12 cellular contexts compared by ENCODE assay signal in the genomic region with DNA sequence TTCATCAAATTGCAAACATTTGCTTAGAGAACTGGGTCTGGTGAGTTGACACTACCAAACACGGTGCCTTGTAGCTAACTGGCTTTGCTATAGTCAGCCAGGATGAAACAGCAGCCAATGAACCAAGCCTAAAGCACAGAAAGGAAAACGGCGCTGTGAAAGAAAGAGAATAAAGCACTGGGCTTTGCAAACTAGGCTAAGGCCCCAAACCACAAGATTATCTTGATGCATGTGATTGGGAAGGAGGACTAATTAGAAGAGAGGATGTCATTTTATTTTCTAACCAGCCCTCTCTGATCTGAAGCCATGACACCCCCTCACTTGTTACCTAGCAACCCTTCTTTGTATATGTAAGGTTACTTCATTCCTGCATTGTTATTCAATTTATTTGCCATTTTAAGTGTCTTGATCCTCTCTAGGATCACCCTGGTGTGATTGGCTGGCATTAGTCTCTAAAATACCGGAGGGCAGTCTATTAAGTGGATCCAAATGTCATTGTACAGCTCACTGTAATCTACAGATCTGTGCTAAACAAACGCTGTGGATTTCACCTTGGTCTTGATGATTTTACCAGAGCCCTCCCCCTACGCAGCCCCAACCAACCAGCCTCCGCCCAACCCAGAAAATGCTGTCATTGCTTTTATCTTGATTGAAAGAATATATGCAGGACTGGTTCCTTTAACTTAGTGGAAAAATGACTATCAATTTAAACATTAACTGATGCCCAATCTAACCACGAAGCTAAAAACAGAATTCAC.
DNase-seq lines count a peak whose midpoint lies in the region; ATAC-seq, FAIRE-seq and TF ChIP-seq lines count a peak whose summit lies in the region.
"Had no signal": no experiment of that assay in that cellular context is flagged by ENCODE, and none has a peak within 500 bp of the region (broad histone marks: within the 10 kb centered on the region; RNA-seq: fewer than 3 reads in every experiment).

No MANE protein-coding gene starts in this region.

- intact Hi-C loops in kidney (cut with DNase I), result no loop called here

- in situ Hi-C loops in HAP-1 (cut with MboI; ENCODE audit: low sequenced_read_pairs), result no loop called here

- no peak overlapping the region for H3K4me3 Mint-ChIP-seq in activated CD4-positive, alpha-beta T cell treated with anti-CD3 and anti-CD28 coated beads, Interleukin-2, amount 10 ng/mL, durations not matched to agents 7 days and 5 days
- H3K4me3 Mint-ChIP-seq: activated B cell treated with CpG ODN at 0.5 μM for 24 hours had no signal

- DNase-seq in Ammon's horn (ENCODE audit: low spot score), result peak; percentile 13
- peak; percentile 75 to 98 for DNase-seq in HAP-1 (ENCODE audit: low spot score in 2 of 2)
- DNase-seq in activated CD4-positive, alpha-beta T cell treated with anti-CD3 and anti-CD28 coated beads, Interleukin-2, amount 10 ng/mL, durations not matched to agents 7 days and 5 days, result peak; percentile 8
- peak; percentile 28 for DNase-seq in iPS DF 19.7 (ENCODE audit: low read depth, low spot score)
- DNase-seq in kidney, result no peak
- DNase-seq in frontal cortex (ENCODE audit: low spot score in 2 of 2), result no peak
- DNase-seq in DMS79 (lab: John Stamatoyannopoulos, UW), result no peak
- DNase-seq: activated B cell treated with CpG ODN at 0.5 μM for 24 hours, dermis blood vessel endothelial cell, left ventricle myocardium inferior, NCI-H446 had no signal

- H3K9me3 ChIP-seq in HAP-1, result no peaks in the 10 kb centered on the region
- no peaks in the 10 kb centered on the region for H3K9me3 ChIP-seq in kidney (ENCODE audit: control insufficient read depth in 1 of 2, low read length in 2 of 2)
- H3K9me3 ChIP-seq: left ventricle myocardium inferior had no signal

- peaks cover 9% of the 10 kb centered on the region for H3K27me3 Mint-ChIP-seq in activated CD4-positive, alpha-beta T cell treated with anti-CD3 and anti-CD28 coated beads, Interleukin-2, amount 10 ng/mL, durations not matched to agents 7 days and 5 days
- H3K27me3 Mint-ChIP-seq: activated B cell treated with CpG ODN at 0.5 μM for 24 hours had no signal

- peaks cover 10% of the 10 kb centered on the region for H3K4me1 Mint-ChIP-seq in activated CD4-positive, alpha-beta T cell treated with anti-CD3 and anti-CD28 coated beads, Interleukin-2, amount 10 ng/mL, durations not matched to agents 7 days and 5 days
- H3K4me1 Mint-ChIP-seq: activated B cell treated with CpG ODN at 0.5 μM for 24 hours had no signal

- CTCF ChIA-PET in activated CD4-positive, alpha-beta T cell treated with anti-CD3 and anti-CD28 coated beads, Interleukin-2, amount 10 ng/mL, durations not matched to agents 7 days and 5 days (lab: Charles Lee), result no interaction called here

- no peak for TF ChIP-seq CTCF in kidney (IDR thresholded peaks at IDR 0.05; ENCODE audit: borderline replicate concordance, extremely low read depth, insufficient read depth)

- H3K4me1 ChIP-seq in HAP-1 (peaks cover 25% of the 10 kb centered on the region), kidney (ENCODE audit: control insufficient read depth in 1 of 2, insufficient read depth in 1 of 2, low read depth in 1 of 2, low read length in 2 of 2) (peaks cover 0 to 9% of the 10 kb centered on the region in 2 donors)
- H3K4me1 ChIP-seq: left ventricle myocardium inferior had no signal

- H3K27ac Mint-ChIP-seq in activated CD4-positive, alpha-beta T cell treated with anti-CD3 and anti-CD28 coated beads, Interleukin-2, amount 10 ng/mL, durations not matched to agents 7 days and 5 days, result peak overlapping the region; percentile 52
- H3K27ac Mint-ChIP-seq: activated B cell treated with CpG ODN at 0.5 μM for 24 hours had no signal

- H3K9ac ChIP-seq in kidney (ENCODE audit: low read length in 2 of 2), result no peak overlapping the region

- no peaks in the 10 kb centered on the region for H3K36me3 ChIP-seq in HAP-1 (replicated peaks)
- H3K36me3 ChIP-seq in kidney (ENCODE audit: control insufficient read depth in 1 of 2, insufficient read depth in 2 of 2, low read length in 2 of 2), result no peaks in the 10 kb centered on the region
- H3K36me3 ChIP-seq: left ventricle myocardium inferior had no signal

- POLR2A ChIA-PET in activated CD4-positive, alpha-beta T cell treated with anti-CD3 and anti-CD28 coated beads, Interleukin-2, amount 10 ng/mL, durations not matched to agents 7 days and 5 days (lab: Charles Lee), result no interaction called here

- H3K36me3 Mint-ChIP-seq in activated CD4-positive, alpha-beta T cell treated with anti-CD3 and anti-CD28 coated beads, Interleukin-2, amount 10 ng/mL, durations not matched to agents 7 days and 5 days (ENCODE audit: low read depth), result peaks cover 2% of the 10 kb centered on the region

- no peak for FAIRE-seq in kidney (lab: Jason Lieb, UNC)
- FAIRE-seq in frontal cortex (lab: Jason Lieb, UNC), result no peak

- H3K27me3 ChIP-seq in HAP-1 (ENCODE audit: low read depth), result no peaks in the 10 kb centered on the region

- no peak overlapping the region for H3K4me3 ChIP-seq in HAP-1
- no peak overlapping the region for H3K4me3 ChIP-seq in kidney (ENCODE audit: low read length in 2 of 2)
- H3K4me3 ChIP-seq: left ventricle myocardium inferior had no signal

- H3K27ac ChIP-seq in kidney (ENCODE audit: low read depth in 2 of 2, low read length in 2 of 2), result no peak overlapping the region
- H3K27ac ChIP-seq: left ventricle myocardium inferior had no signal

- H3K9me3 Mint-ChIP-seq in activated CD4-positive, alpha-beta T cell treated with anti-CD3 and anti-CD28 coated beads, Interleukin-2, amount 10 ng/mL, durations not matched to agents 7 days and 5 days, result peaks cover 8% of the 10 kb centered on the region

- ATAC-seq in GM18498 (IDR thresholded peaks at IDR 0.05; ENCODE audit: unreplicated experiment), result no peak

Comparison
In these comparisons a context has a peak if more than half of its experiments do, and no peak if none do; other contexts are left out.
1. DNase-seq: peak in Ammon's horn (single experiment), HAP-1 (2 of 2), activated CD4-positive, alpha-beta T cell treated with anti-CD3 and anti-CD28 coated beads, Interleukin-2, amount 10 ng/mL, durations not matched to agents 7 days and 5 days (single experiment) and iPS DF 19.7 (single experiment); none in kidney (single experiment), frontal cortex (0 of 2) and DMS79 (single experiment).